Comparison of ENCODE assay signal across 8 cellular contexts in genomic region chr15:41969851-41970431, GRCh38. TPM values are rescaled to one million over a fixed set of nuclear protein-coding genes. Genes with fewer than 3 reads are reported as not detected.
DNase-seq lines count a peak whose midpoint lies in the region; ATAC-seq and TF ChIP-seq lines count a peak whose summit lies in the region.

No MANE protein-coding gene starts in this region.

- no peak overlapping the region for H2AFZ ChIP-seq in PC-3 (ENCODE audit: low read length)
- no peak overlapping the region for H2AFZ ChIP-seq in trophoblast cell (ENCODE audit: insufficient read depth, low read length, poor library complexity)

- no peak overlapping the region for H4K91ac ChIP-seq in trophoblast cell (ENCODE audit: low read depth, low read length)

- H3K9ac ChIP-seq in PC-3 (ENCODE audit: low read length) (no peak overlapping the region), trophoblast cell (ENCODE audit: low read length) (no peak overlapping the region)

- peak overlapping the region; percentile 4 for H3K4ac ChIP-seq in trophoblast cell (ENCODE audit: low read depth, low read length)

- ATAC-seq in PC-3 (no peak), HG03095 (IDR thresholded peaks at IDR 0.05; ENCODE audit: unreplicated experiment) (no peak)

- CTCF ChIA-PET in PC-3 (lab: Charles Lee) = no interaction called here

- H4K20me1 ChIP-seq in PC-3 (ENCODE audit: low read length) = peaks cover 55% of the 10 kb centered on the region

- H3K9me3 ChIP-seq in PC-3 (ENCODE audit: low read length) (no peaks in the 10 kb centered on the region), trophoblast cell (ENCODE audit: insufficient read depth, low read depth, low read length) (peaks cover 4% of the 10 kb centered on the region)

- H3K4me2 ChIP-seq in PC-3 (ENCODE audit: low read length) = peak overlapping the region; percentile 85
- peak overlapping the region; percentile 30 for H3K4me2 ChIP-seq in trophoblast cell (ENCODE audit: low read length)

- no peak overlapping the region for H3K23ac ChIP-seq in trophoblast cell (ENCODE audit: low read length)

- peak overlapping the region; percentile 30 for H2BK120ac ChIP-seq in trophoblast cell (ENCODE audit: insufficient read depth, low read length, poor library complexity)

- H3K79me2 ChIP-seq in PC-3 (ENCODE audit: low read length) (peaks cover 72% of the 10 kb centered on the region), trophoblast cell (ENCODE audit: control insufficient read depth, insufficient read depth, low read length, poor library complexity) (peaks cover 14% of the 10 kb centered on the region)

- TF ChIP-seq CTCF in GM12864 (IDR thresholded peaks at IDR 0.05; ENCODE audit: low read depth, low read length, missing control alignments) (no peak), PC-3 (conservative IDR thresholded peaks at IDR 0.05; ENCODE audit: low read depth, low read length) (no peak), coronary artery (IDR thresholded peaks at IDR 0.05) (no peak)

- peak; percentile 74 for DNase-seq in GM12864 (ENCODE audit: low read depth)
- DNase-seq in PC-3 = peak; percentile 26
- DNase-seq in coronary artery (ENCODE audit: low spot score) = peak; percentile 52
- no peak for DNase-seq in trophoblast cell
- DNase-seq in RPMI8226 = no peak
- no peak for DNase-seq in midbrain (lab: John Stamatoyannopoulos, UW)
- DNase-seq in inferior parietal cortex (ENCODE audit: extremely low spot score) = no peak

- intact Hi-C loops in PC-3 (cut with micrococcal nuclease) = loop anchor here (5.0 to 10.0 kb wide), 2 partner anchors 145 to 198 kb away; partner anchors contain the start of genes JMJD7 and MAPKBP1

- H3K4me1 ChIP-seq in PC-3 (ENCODE audit: insufficient read depth, low read length) (peaks cover 38% of the 10 kb centered on the region), trophoblast cell (ENCODE audit: control insufficient read depth in 1 of 2, insufficient read depth in 2 of 2, low read length in 2 of 2) (peaks cover 17 to 23% of the 10 kb centered on the region in 2 experiments)

- peak overlapping the region; percentile 18 for H2AK5ac ChIP-seq in trophoblast cell (ENCODE audit: low read length)

- H3K36me3 ChIP-seq in PC-3 (ENCODE audit: low read depth, low read length) = peaks cover 5% of the 10 kb centered on the region; the same call in 1 of the 2 replicates
- H3K36me3 ChIP-seq in trophoblast cell (ENCODE audit: control insufficient read depth in 1 of 2, insufficient read depth in 2 of 2, low read length in 2 of 2) = no peaks in the 10 kb centered on the region

- no CpG with 5 or more reads among the region's 3 CpGs for WGBS in trophoblast cell (ENCODE audit: extremely low coverage, insufficient coverage, insufficient read length)

- H4K12ac ChIP-seq in trophoblast cell (ENCODE audit: low read depth, low read length) = no peak overlapping the region

- H2BK5ac ChIP-seq in trophoblast cell (ENCODE audit: low read depth, low read length, poor library complexity) = peak overlapping the region; percentile 16

- H3K27me3 ChIP-seq in PC-3 (ENCODE audit: low read length) (no peaks in the 10 kb centered on the region), trophoblast cell (ENCODE audit: insufficient read depth, low read length) (no peaks in the 10 kb centered on the region)

- no peaks in the 10 kb centered on the region for H3F3A ChIP-seq in PC-3 (ENCODE audit: low read length, unreplicated experiment)

- BruUV-seq in PC-3 (replicated peaks; lab: Mats Ljungman, UMichigan) = no TSS peak

- POLR2A ChIA-PET in PC-3 (lab: Charles Lee; ENCODE audit: unreplicated experiment) = interaction anchor here (0.6 kb wide), 1 partner anchor 101 kb away, joined by 4 read pairs; no protein-coding TSS in a partner anchor

- H3K79me1 ChIP-seq in trophoblast cell (ENCODE audit: low read length) = peaks cover 10% of the 10 kb centered on the region

- H3K18ac ChIP-seq in trophoblast cell (ENCODE audit: low read length) = peak overlapping the region; percentile 57

- no peak overlapping the region for H3K27ac ChIP-seq in PC-3 (ENCODE audit: low read length)
- peak overlapping the region; percentile 94 to 96 for H3K27ac ChIP-seq in coronary artery
- H3K27ac ChIP-seq in trophoblast cell (ENCODE audit: low read depth, low read length) = no peak overlapping the region

- no peak overlapping the region for H2BK12ac ChIP-seq in trophoblast cell (ENCODE audit: low read length)

- H3K4me3 ChIP-seq in GM12864 (ENCODE audit: low read depth, low read length) (peak overlapping the region; percentile 100), PC-3 (ENCODE audit: low read length) (peak overlapping the region; percentile 87), coronary artery (peak overlapping the region; percentile 94), trophoblast cell (ENCODE audit: low read depth, low read length) (no peak overlapping the region)

- peak overlapping the region; percentile 12 for H3K14ac ChIP-seq in trophoblast cell (ENCODE audit: low read length)

- no peaks in the 10 kb centered on the region for H3K9me2 ChIP-seq in PC-3 (replicated peaks; ENCODE audit: low read length)

- no peak overlapping the region for H4K8ac ChIP-seq in trophoblast cell (ENCODE audit: low read depth, low read length)

RNA-seq across cellular contexts. Expression of gene EHD4, which starts 2.4 kb away (rescaled TPM):
- total RNA-seq in PC-3 (2014; rRNA removed) = 57.8 and 66.9 TPM in 2 replicates
- polyA plus RNA-seq in trophoblast cell (2013) = 18.8 and 19.6 TPM in 2 replicates

RNA-seq across cellular contexts. Expression of gene PLA2G4E, which starts 50.9 kb away (rescaled TPM):
- not detected in 2 replicates for total RNA-seq in PC-3 (2014; rRNA removed)
- polyA plus RNA-seq in trophoblast cell (2013) = not detected in 2 replicates

Comparison
In these comparisons a context has a peak if more than half of its experiments do, and no peak if none do; other contexts are left out.
1. DNase-seq: peak in GM12864 (single experiment), PC-3 (single experiment) and coronary artery (single experiment); none in trophoblast cell (0 of 2), RPMI8226 (single experiment), midbrain (single experiment) and inferior parietal cortex (single experiment).
2. H3K27ac ChIP-seq: peak in coronary artery (2 of 2); none in PC-3 (single experiment) and trophoblast cell (single experiment).